Comparison of ENCODE assay signal across 20 cellular contexts in genomic region chr16:84973226-84973625, GRCh38. TPM values are rescaled to one million over a fixed set of nuclear protein-coding genes. Genes with fewer than 3 reads are reported as not detected.
DNase-seq lines count a peak whose midpoint lies in the region; ATAC-seq, FAIRE-seq and TF ChIP-seq lines count a peak whose summit lies in the region.
"Had no signal": no experiment of that assay in that cellular context is flagged by ENCODE, and none has a peak within 500 bp of the region (broad histone marks: within the 10 kb centered on the region; RNA-seq: fewer than 3 reads in every experiment).

No MANE protein-coding gene starts in this region.

- WGBS in heart left ventricle, 4 donors = 82 to 88% (median 87%) methylated on average over 15 of the region's 15 CpGs

- no peak overlapping the region for H3K27ac Mint-ChIP-seq in astrocyte (ENCODE audit: unreplicated experiment)
- no peak overlapping the region for H3K27ac Mint-ChIP-seq in endothelial cell (ENCODE audit: unreplicated experiment)
- no peak overlapping the region for H3K27ac Mint-ChIP-seq in glutamatergic neuron (ENCODE audit: unreplicated experiment)

- no peaks in the 10 kb centered on the region for H4K20me1 ChIP-seq in astrocyte (ENCODE audit: insufficient read depth, low read length)

- H2AFZ ChIP-seq in astrocyte (ENCODE audit: low read depth, low read length) = no peak overlapping the region

- H3K9ac ChIP-seq in astrocyte (ENCODE audit: low read length) (no peak overlapping the region), muscle layer of colon (ENCODE audit: low read length) (no peak overlapping the region)

- no peak for TF ChIP-seq POLR2A in heart left ventricle (IDR thresholded peaks at IDR 0.05)

- intact Hi-C loops in heart left ventricle (cut with DNase I) = loop anchor here in 7 of 10 donors (5.0 to 10.0 kb wide), 4 partner anchors 46 to 458 kb away; no protein-coding TSS in a partner anchor
- intact Hi-C loops in left ventricle myocardium superior (cut with micrococcal nuclease) = no loop called here
- intact Hi-C loops in upper lobe of right lung (cut with DNase I) = no loop called here

- no peaks in the 10 kb centered on the region for H3K79me2 ChIP-seq in astrocyte (ENCODE audit: insufficient read depth, low read length)

- H3K4me1 ChIP-seq in heart left ventricle (peaks cover 0 to 34% (median 11%) of the 10 kb centered on the region in 12 donors), astrocyte (ENCODE audit: insufficient read depth, low read length) (peaks cover 18% of the 10 kb centered on the region), muscle layer of colon (ENCODE audit: insufficient read depth, low read length) (peaks cover 39% of the 10 kb centered on the region), upper lobe of right lung (peaks cover 25% of the 10 kb centered on the region)

- no peak overlapping the region for H3K4me2 ChIP-seq in astrocyte (ENCODE audit: low read length)

- no peak for TF ChIP-seq CTCF in heart left ventricle (IDR thresholded peaks at IDR 0.05)
- no peak for TF ChIP-seq CTCF in astrocyte (IDR thresholded peaks at IDR 0.05; ENCODE audit: insufficient read depth, low read depth, low read length)
- TF ChIP-seq CTCF in upper lobe of right lung (IDR thresholded peaks at IDR 0.05) = no peak
- TF ChIP-seq CTCF in endothelial cell (IDR thresholded peaks at IDR 0.05; ENCODE audit: unreplicated experiment) = no peak
- no peak for TF ChIP-seq CTCF in glutamatergic neuron (IDR thresholded peaks at IDR 0.05; ENCODE audit: partially characterized antibody, unreplicated experiment)

- peak overlapping the region in 11 of 12 donors; percentile 10 to 78 (median 52) for H3K27ac ChIP-seq in heart left ventricle
- peak overlapping the region; percentile 26 for H3K27ac ChIP-seq in astrocyte (ENCODE audit: low read depth, low read length)
- H3K27ac ChIP-seq in muscle layer of colon (ENCODE audit: low read depth, low read length) = peak overlapping the region; percentile 14
- H3K27ac ChIP-seq in upper lobe of right lung = peak overlapping the region; percentile 63

- H3K27me3 ChIP-seq in heart left ventricle (no peaks in the 10 kb centered on the region), astrocyte (ENCODE audit: insufficient read depth, low read length) (no peaks in the 10 kb centered on the region), muscle layer of colon (ENCODE audit: control insufficient read depth in 1 of 2, insufficient read depth in 2 of 2, low read length in 2 of 2) (no peaks in the 10 kb centered on the region), upper lobe of right lung (no peaks in the 10 kb centered on the region)

- no peaks in the 10 kb centered on the region for H3K9me3 Mint-ChIP-seq in astrocyte (ENCODE audit: unreplicated experiment)
- H3K9me3 Mint-ChIP-seq in endothelial cell (ENCODE audit: unreplicated experiment) = no peaks in the 10 kb centered on the region
- H3K9me3 Mint-ChIP-seq in glutamatergic neuron (ENCODE audit: unreplicated experiment) = no peaks in the 10 kb centered on the region
- H3K9me3 Mint-ChIP-seq: IgD-negative memory B cell had no signal

- FAIRE-seq in astrocyte (lab: Jason Lieb, UNC) = no peak
- FAIRE-seq: H1 had no signal

- H3K4me3 Mint-ChIP-seq in astrocyte (ENCODE audit: unreplicated experiment) (no peak overlapping the region), endothelial cell (ENCODE audit: unreplicated experiment) (no peak overlapping the region), glutamatergic neuron (ENCODE audit: unreplicated experiment) (no peak overlapping the region)
- H3K4me3 Mint-ChIP-seq: IgD-negative memory B cell had no signal

- H3K4me1 Mint-ChIP-seq in astrocyte (ENCODE audit: low read depth, unreplicated experiment) (peaks cover 4% of the 10 kb centered on the region), endothelial cell (ENCODE audit: unreplicated experiment) (no peaks in the 10 kb centered on the region), glutamatergic neuron (ENCODE audit: low read depth, unreplicated experiment) (peaks cover 16% of the 10 kb centered on the region)

- H3K36me3 Mint-ChIP-seq in astrocyte (ENCODE audit: low read depth, unreplicated experiment) (peaks cover 8% of the 10 kb centered on the region), endothelial cell (ENCODE audit: low read depth, unreplicated experiment) (peaks cover 17% of the 10 kb centered on the region), glutamatergic neuron (ENCODE audit: unreplicated experiment) (no peaks in the 10 kb centered on the region)

- H3K36me3 ChIP-seq in heart left ventricle (peaks cover 0 to 48% (median 45%) of the 10 kb centered on the region in 9 donors), astrocyte (ENCODE audit: insufficient read depth, low read length) (peaks cover 19% of the 10 kb centered on the region), muscle layer of colon (ENCODE audit: insufficient read depth, low read length) (peaks cover 24% of the 10 kb centered on the region), upper lobe of right lung (peaks cover 46% of the 10 kb centered on the region)

- ATAC-seq in heart left ventricle = no peak
- no peak for ATAC-seq in left ventricle myocardium superior
- ATAC-seq in upper lobe of right lung = no peak
- ATAC-seq: mucosa of descending colon had no signal

- H3K9me3 ChIP-seq in heart left ventricle (no peaks in the 10 kb centered on the region), astrocyte (ENCODE audit: insufficient read depth, low read depth, low read length) (no peaks in the 10 kb centered on the region), muscle layer of colon (ENCODE audit: low read length) (no peaks in the 10 kb centered on the region), upper lobe of right lung (no peaks in the 10 kb centered on the region)
- H3K9me3 ChIP-seq: mucosa of descending colon had no signal

- H3K27me3 Mint-ChIP-seq in astrocyte (ENCODE audit: low read depth, unreplicated experiment) (peaks cover 12% of the 10 kb centered on the region), endothelial cell (ENCODE audit: unreplicated experiment) (no peaks in the 10 kb centered on the region), glutamatergic neuron (ENCODE audit: unreplicated experiment) (peaks cover 7% of the 10 kb centered on the region)
- H3K27me3 Mint-ChIP-seq: IgD-negative memory B cell had no signal

- H3K4me3 ChIP-seq in heart left ventricle (no peak overlapping the region), astrocyte (ENCODE audit: insufficient read depth, low read depth, low read length) (no peak overlapping the region), muscle layer of colon (ENCODE audit: low read depth in 1 of 2, low read length in 2 of 2) (no peak overlapping the region), upper lobe of right lung (no peak overlapping the region)
- H3K4me3 ChIP-seq: mucosa of descending colon had no signal

- DNase-seq in heart left ventricle = no peak
- DNase-seq in left ventricle myocardium superior = no peak
- DNase-seq in astrocyte (ENCODE audit: low read depth) = no peak
- DNase-seq in upper lobe of right lung = no peak
- no peak for DNase-seq in stimulated activated CD4-positive, alpha-beta T cell treated with anti-CD3 and anti-CD28 coated beads, Interleukin-4, amount 100 ng/mL, for 4 hours
- no peak for DNase-seq in endothelial cell (ENCODE audit: low spot score)
- DNase-seq in glutamatergic neuron = no peak
- DNase-seq: activated CD4-positive, alpha-beta T cell treated with anti-CD3 and anti-CD28 coated beads for 48 hours; activated CD8-positive, alpha-beta memory T cell treated with anti-CD3 and anti-CD28 coated beads, Interleukin-2, amount 50 U/mL, for 4 hours; activated effector memory CD4-positive, alpha-beta T cell treated with Interleukin-2 at 50 U/mL for 16 hours; amniotic stem cell; DND-41; mucosa of descending colon; MV-4-11; NCI-H2029; NCI-H510A; occipital lobe had no signal

RNA-seq across cellular contexts. Expression of gene ZDHHC7, which starts 38.1 kb away (rescaled TPM):
- total RNA-seq in heart left ventricle (10 to 100 TPM; 32.9 to 66.7 (median 44.7) TPM), left ventricle myocardium superior (37.1 TPM), astrocyte (56.2 and 59.2 TPM in 2 replicates), upper lobe of right lung (79.7 TPM), endothelial cell (ENCODE audit: unreplicated experiment) (46.5 TPM), glutamatergic neuron (ENCODE audit: unreplicated experiment) (43.6 TPM)
- 10 to 100 TPM; 12.0 to 29.7 TPM for polyA plus RNA-seq in heart left ventricle

RNA-seq across cellular contexts. Expression of gene KIAA0513, which starts 54.4 kb away (rescaled TPM):
- 10 to 100 TPM in 4 of 9 donors, 1 to 10 TPM in 5; 4.8 to 14.0 (median 10.0) TPM for total RNA-seq in heart left ventricle
- 1 to 10 TPM; 4.5 to 6.7 TPM for polyA plus RNA-seq in heart left ventricle
- 9.5 TPM for total RNA-seq in left ventricle myocardium superior
- 6.2 and 7.5 TPM in 2 replicates for total RNA-seq in astrocyte
- total RNA-seq in upper lobe of right lung = 21.7 TPM
- 5.5 TPM for total RNA-seq in endothelial cell (ENCODE audit: unreplicated experiment)
- total RNA-seq in glutamatergic neuron (ENCODE audit: unreplicated experiment) = 56.1 TPM

Comparison
In these comparisons a context has a peak if more than half of its experiments do, and no peak if none do; other contexts are left out.
1. intact Hi-C loops: an anchor here in heart left ventricle (5.0 to 10.0 kb wide); none called in left ventricle myocardium superior and upper lobe of right lung.